15 cellular contexts compared by ENCODE assay signal in the genomic region with DNA sequence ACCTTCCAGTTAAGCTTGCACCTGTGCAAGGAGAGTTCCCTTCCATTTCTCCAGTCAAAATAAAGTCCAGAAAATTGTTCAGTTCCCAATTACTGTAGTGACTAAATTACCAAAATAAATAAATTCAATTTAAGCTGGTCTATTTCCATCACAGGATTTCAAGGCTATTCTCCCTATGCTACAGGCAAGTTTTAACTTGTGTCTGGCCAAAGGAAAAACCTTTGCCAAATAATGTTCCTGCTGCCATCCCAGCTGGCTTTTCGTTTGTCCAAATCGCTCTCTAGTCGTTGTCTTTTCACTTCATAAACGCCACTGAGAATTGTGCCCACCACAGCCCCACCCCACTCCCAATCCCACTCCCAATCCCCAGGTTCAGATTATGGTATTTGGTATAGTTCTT. TPM values are rescaled to one million over a fixed set of nuclear protein-coding genes. Genes with fewer than 3 reads are reported as not detected.
DNase-seq lines count a peak whose midpoint lies in the region; ATAC-seq and TF ChIP-seq lines count a peak whose summit lies in the region.
"Had no signal": no experiment of that assay in that cellular context is flagged by ENCODE, and none has a peak within 500 bp of the region (broad histone marks: within the 10 kb centered on the region; RNA-seq: fewer than 3 reads in every experiment).

No MANE protein-coding gene starts in this region.

- H3K27ac ChIP-seq in spleen, result no peak overlapping the region
- H3K27ac ChIP-seq: suprapubic skin had no signal

- H3K27me3 Mint-ChIP-seq in mesothelial cell of epicardium (ENCODE audit: low read depth), result peaks cover 66% of the 10 kb centered on the region
- peaks cover 30 to 43% of the 10 kb centered on the region in 2 donors for H3K27me3 Mint-ChIP-seq in stimulated activated naive B cell treated with anti-CD40 and anti-IgM and Interleukin-4, amounts not matched to agents 10 μg/mL and 1 μg/mL and 100 μg/mL, for 72 hours

- H3K27ac Mint-ChIP-seq in mesothelial cell of epicardium, result no peak overlapping the region
- peak overlapping the region; percentile 51 for H3K27ac Mint-ChIP-seq in stimulated activated naive B cell treated with anti-CD40 and anti-IgM and Interleukin-4, amounts not matched to agents 10 μg/mL and 1 μg/mL and 100 μg/mL, for 72 hours
- H3K27ac Mint-ChIP-seq: memory B cell had no signal

- WGBS in spleen, 5 donors, result 4 to 8% (median 5%) methylated on average over 4 of the region's 4 CpGs

- no peaks in the 10 kb centered on the region for H3K9me3 Mint-ChIP-seq in mesothelial cell of epicardium
- no peaks in the 10 kb centered on the region for H3K9me3 Mint-ChIP-seq in stimulated activated naive B cell treated with anti-CD40 and anti-IgM and Interleukin-4, amounts not matched to agents 10 μg/mL and 1 μg/mL and 100 μg/mL, for 72 hours

- H3K36me3 ChIP-seq in NT2/D1 (ENCODE audit: insufficient read depth, insufficient read length, low read length), result no peaks in the 10 kb centered on the region
- H3K36me3 ChIP-seq in spleen, result no peaks in the 10 kb centered on the region
- H3K36me3 ChIP-seq: suprapubic skin had no signal

- ATAC-seq in stimulated activated naive B cell treated with anti-CD40 and anti-IgM and Interleukin-4, amounts not matched to agents 10 μg/mL and 1 μg/mL and 100 μg/mL, for 72 hours (replicated peaks), result no peak
- ATAC-seq in GM21786 (IDR thresholded peaks at IDR 0.05; ENCODE audit: unreplicated experiment) (no peak), sciatic nerve (no peak)
- ATAC-seq: right cardiac atrium had no signal

- no peaks in the 10 kb centered on the region for H3K36me3 Mint-ChIP-seq in mesothelial cell of epicardium
- H3K36me3 Mint-ChIP-seq in stimulated activated naive B cell treated with anti-CD40 and anti-IgM and Interleukin-4, amounts not matched to agents 10 μg/mL and 1 μg/mL and 100 μg/mL, for 72 hours, result peaks cover 0 to 3% of the 10 kb centered on the region in 2 donors
- H3K36me3 Mint-ChIP-seq: memory B cell had no signal

- H3K4me1 Mint-ChIP-seq in mesothelial cell of epicardium, result peaks cover 45% of the 10 kb centered on the region
- peaks cover 6 to 19% of the 10 kb centered on the region in 2 donors for H3K4me1 Mint-ChIP-seq in stimulated activated naive B cell treated with anti-CD40 and anti-IgM and Interleukin-4, amounts not matched to agents 10 μg/mL and 1 μg/mL and 100 μg/mL, for 72 hours

- intact Hi-C loops in sciatic nerve (cut with DNase I), result no loop called here
- intact Hi-C loops in spleen (cut with DNase I; ENCODE audit: low total_unique reads), result no loop called here

- TF ChIP-seq CTCF in mesothelial cell of epicardium (IDR thresholded peaks at IDR 0.05; ENCODE audit: unreplicated experiment) (no peak), spleen (IDR thresholded peaks at IDR 0.05 in 8 of 11, conservative IDR thresholded peaks at IDR 0.05 in 3 of 11) (no peak)

- no peak for TF ChIP-seq POLR2A in spleen (IDR thresholded peaks at IDR 0.05)

- H3K4me3 ChIP-seq in NT2/D1 (ENCODE audit: insufficient read length, low read depth) (peak overlapping the region; percentile 74), spleen (no peak overlapping the region)
- H3K4me3 ChIP-seq: suprapubic skin had no signal

- DNase-seq in NT2/D1 (ENCODE audit: low read depth, low spot score) (no peak), cerebellum (ENCODE audit: low spot score) (peak; percentile 50), mesothelial cell of epicardium (ENCODE audit: low spot score in 2 of 2, unreplicated experiment in 2 of 2) (no peak), sciatic nerve (ENCODE audit: low spot score) (no peak), spleen (no peak)
- DNase-seq in stimulated activated naive B cell treated with anti-CD40 and anti-IgM and Interleukin-4, amounts not matched to agents 10 μg/mL and 1 μg/mL and 100 μg/mL, for 72 hours, result no peak
- DNase-seq: amniotic stem cell; effector CD4-positive, alpha-beta T cell; GDM1; KBM-7; NCI-H1930 had no signal

- H3K9me3 ChIP-seq in NT2/D1 (ENCODE audit: insufficient read depth, low read length) (no peaks in the 10 kb centered on the region), spleen (no peaks in the 10 kb centered on the region)
- H3K9me3 ChIP-seq: suprapubic skin had no signal

- no peak overlapping the region for H3K9ac ChIP-seq in NT2/D1 (ENCODE audit: insufficient read length, low read depth)

- H3K27me3 ChIP-seq in NT2/D1 (ENCODE audit: insufficient read depth, insufficient read length) (peaks cover 20% of the 10 kb centered on the region), spleen (replicated peaks in 1 of 7) (peaks cover 0 to 79% (median 48%) of the 10 kb centered on the region in 7 donors)

- H3K4me1 ChIP-seq in NT2/D1 (ENCODE audit: insufficient read depth, insufficient read length) (no peaks in the 10 kb centered on the region), spleen (peaks cover 0 to 31% (median 24%) of the 10 kb centered on the region in 6 donors)

- H3K4me3 Mint-ChIP-seq in mesothelial cell of epicardium, result peak overlapping the region; percentile 77
- H3K4me3 Mint-ChIP-seq in stimulated activated naive B cell treated with anti-CD40 and anti-IgM and Interleukin-4, amounts not matched to agents 10 μg/mL and 1 μg/mL and 100 μg/mL, for 72 hours, result no peak overlapping the region
- H3K4me3 Mint-ChIP-seq: memory B cell had no signal

RNA-seq across cellular contexts. Expression of gene KCTD8, which starts 2.4 kb away (rescaled TPM):
- total RNA-seq in cerebellum, result 24.0 TPM
- total RNA-seq in mesothelial cell of epicardium, result 5.6 to 7.1 TPM (median 6.6 TPM) in 3 replicates
- 0.45 TPM for total RNA-seq in sciatic nerve
- total RNA-seq in spleen, result under 1 TPM in 1 of 7 donors, not detected in 6; 0.30 TPM
- polyA plus RNA-seq in spleen, result not detected
